In the genomic region with DNA sequence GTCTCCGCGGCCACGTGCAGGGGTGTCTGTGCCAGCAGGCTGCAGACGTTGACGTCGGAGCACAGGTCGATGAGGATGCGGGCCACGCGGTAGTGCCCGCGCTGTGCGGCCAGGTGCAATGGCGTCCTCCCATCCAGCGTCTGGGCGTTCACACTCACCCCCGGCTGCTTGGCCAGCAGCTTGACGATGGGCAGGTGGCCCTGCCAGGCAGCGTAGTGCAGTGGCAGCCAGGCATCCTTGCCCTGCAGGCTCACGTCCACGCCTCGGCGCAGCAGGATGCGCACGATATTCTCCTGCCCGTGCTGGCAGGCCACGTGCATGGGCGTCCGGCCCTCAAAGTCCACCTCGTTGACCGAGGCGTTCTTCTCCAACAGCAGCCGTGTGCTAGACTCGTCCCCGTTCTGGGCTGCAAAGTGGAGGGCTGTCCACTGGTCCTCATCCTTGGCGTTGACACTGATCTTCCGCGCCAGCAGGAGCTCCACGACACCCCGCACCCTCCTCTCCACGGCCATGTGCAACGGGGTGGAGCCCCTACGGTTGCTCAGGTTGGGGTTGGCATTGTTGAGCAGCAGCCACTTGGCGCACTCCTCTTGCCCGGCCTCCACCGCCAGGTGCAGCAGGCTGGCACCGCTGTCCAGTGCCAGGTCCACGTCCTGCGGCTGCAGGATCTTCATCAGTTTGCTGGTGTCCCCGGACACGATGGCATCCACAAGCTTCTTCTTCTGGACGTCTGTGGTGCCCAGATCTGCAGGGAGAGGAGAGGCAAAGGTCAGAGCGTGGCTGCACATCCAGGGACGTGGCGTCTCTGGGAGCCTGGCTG, we compare ENCODE assay signal across 1 cellular context.
TF ChIP-seq lines count a peak whose summit lies in the region.

No MANE protein-coding gene starts in this region.

TF ChIP-seq in IMR-90, 13 proteins besides CTCF, POLR2A, EP300 and RAD21:
- TF ChIP-seq MXI1 (IDR thresholded peaks at IDR 0.05; ENCODE audit: borderline replicate concordance, low read depth, low read length) (no peak), NFE2L2 (IDR thresholded peaks at IDR 0.05; ENCODE audit: low read depth, low read length) (no peak), MAFK (IDR thresholded peaks at IDR 0.05; ENCODE audit: low read depth, low read length) (no peak), MAZ (IDR thresholded peaks at IDR 0.05; ENCODE audit: borderline replicate concordance, low read depth, low read length) (no peak), RCOR1 (IDR thresholded peaks at IDR 0.05; ENCODE audit: insufficient replicate concordance, low read length) (no peak), CHD1 (IDR thresholded peaks at IDR 0.05; ENCODE audit: low read depth, low read length) (no peak), SMC3 (IDR thresholded peaks at IDR 0.05; ENCODE audit: low read depth, low read length) (no peak), RFX5 (IDR thresholded peaks at IDR 0.05; ENCODE audit: low read depth, low read length) (no peak), BHLHE40 (IDR thresholded peaks at IDR 0.05; ENCODE audit: low read depth, low read length) (no peak), CEBPB (IDR thresholded peaks at IDR 0.05; ENCODE audit: low read depth, low read length) (no peak), FOS (IDR thresholded peaks at IDR 0.05; ENCODE audit: low read depth, low read length) (no peak)
- TF ChIP-seq, protein P1, sequence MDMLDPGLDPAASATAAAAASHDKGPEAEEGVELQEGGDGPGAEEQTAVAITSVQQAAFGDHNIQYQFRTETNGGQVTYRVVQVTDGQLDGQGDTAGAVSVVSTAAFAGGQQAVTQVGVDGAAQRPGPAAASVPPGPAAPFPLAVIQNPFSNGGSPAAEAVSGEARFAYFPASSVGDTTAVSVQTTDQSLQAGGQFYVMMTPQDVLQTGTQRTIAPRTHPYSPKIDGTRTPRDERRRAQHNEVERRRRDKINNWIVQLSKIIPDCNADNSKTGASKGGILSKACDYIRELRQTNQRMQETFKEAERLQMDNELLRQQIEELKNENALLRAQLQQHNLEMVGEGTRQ (IDR thresholded peaks at IDR 0.05; ENCODE audit: low read depth, low read length): no peak
- TF ChIP-seq, protein P2, sequence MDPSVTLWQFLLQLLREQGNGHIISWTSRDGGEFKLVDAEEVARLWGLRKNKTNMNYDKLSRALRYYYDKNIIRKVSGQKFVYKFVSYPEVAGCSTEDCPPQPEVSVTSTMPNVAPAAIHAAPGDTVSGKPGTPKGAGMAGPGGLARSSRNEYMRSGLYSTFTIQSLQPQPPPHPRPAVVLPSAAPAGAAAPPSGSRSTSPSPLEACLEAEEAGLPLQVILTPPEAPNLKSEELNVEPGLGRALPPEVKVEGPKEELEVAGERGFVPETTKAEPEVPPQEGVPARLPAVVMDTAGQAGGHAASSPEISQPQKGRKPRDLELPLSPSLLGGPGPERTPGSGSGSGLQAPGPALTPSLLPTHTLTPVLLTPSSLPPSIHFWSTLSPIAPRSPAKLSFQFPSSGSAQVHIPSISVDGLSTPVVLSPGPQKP (IDR thresholded peaks at IDR 0.05; ENCODE audit: borderline replicate concordance, low read depth, low read length): no peak
